ENCODE assay signal across 8 cellular contexts in genomic region chr11:111531687-111532364, GRCh38. TPM values are rescaled to one million over a fixed set of nuclear protein-coding genes. Genes with fewer than 3 reads are reported as not detected.
A peak's percentile ranks its signal among the peaks of the same experiment; 100 is the strongest.
DNase-seq lines count a peak whose midpoint lies in the region; ATAC-seq and TF ChIP-seq lines count a peak whose summit lies in the region.

No MANE protein-coding gene starts in this region.

- H3K36me3 Mint-ChIP-seq in activated CD4-positive, alpha-beta memory T cell treated with anti-CD3 and anti-CD28 coated beads for 36 hours = no peaks in the 10 kb centered on the region

- H3K9me3 ChIP-seq in heart right ventricle = no peaks in the 10 kb centered on the region

- no peaks in the 10 kb centered on the region for H3K9me3 Mint-ChIP-seq in activated CD4-positive, alpha-beta memory T cell treated with anti-CD3 and anti-CD28 coated beads for 36 hours

- H3K27me3 Mint-ChIP-seq in activated CD4-positive, alpha-beta memory T cell treated with anti-CD3 and anti-CD28 coated beads for 36 hours = peaks cover 25% of the 10 kb centered on the region

- 78 to 81% methylated on average over 9 of the region's 9 CpGs for WGBS in heart right ventricle, 2 donors

- peaks cover 26% of the 10 kb centered on the region for H3K4me1 Mint-ChIP-seq in activated CD4-positive, alpha-beta memory T cell treated with anti-CD3 and anti-CD28 coated beads for 36 hours (ENCODE audit: low read depth)

- peaks cover 0 to 6% (median 0%) of the 10 kb centered on the region in 9 donors for H3K4me1 ChIP-seq in heart right ventricle

- H3K27ac ChIP-seq in substantia nigra (ENCODE audit: low read depth, low read length, poor library complexity, severe bottlenecking) = peak overlapping the region; percentile 85
- no peak overlapping the region for H3K27ac ChIP-seq in heart right ventricle

- no peak for ATAC-seq in heart right ventricle

- POLR2A ChIA-PET in activated CD4-positive, alpha-beta memory T cell treated with anti-CD3 and anti-CD28 coated beads for 36 hours (lab: Charles Lee) = interaction anchor here (0.6 to 1.5 kb wide), 2 partner anchors 10 to 1183 kb away, joined by 3 read pairs; no protein-coding TSS in a partner anchor

- TF ChIP-seq CTCF in fibroblast of villous mesenchyme (IDR thresholded peaks at IDR 0.05; ENCODE audit: insufficient read depth, low read depth, low read length) (no peak), heart right ventricle (IDR thresholded peaks at IDR 0.05) (no peak)

- no peak overlapping the region for H3K27ac Mint-ChIP-seq in activated CD4-positive, alpha-beta memory T cell treated with anti-CD3 and anti-CD28 coated beads for 36 hours

- no peak overlapping the region for H3K4me3 ChIP-seq in Jurkat, Clone E6-1 (ENCODE audit: low read length)
- H3K4me3 ChIP-seq in fibroblast of villous mesenchyme (ENCODE audit: low read depth, low read length) = no peak overlapping the region
- no peak overlapping the region for H3K4me3 ChIP-seq in heart right ventricle

- H3K4me3 Mint-ChIP-seq in activated CD4-positive, alpha-beta memory T cell treated with anti-CD3 and anti-CD28 coated beads for 36 hours = no peak overlapping the region

- DNase-seq in activated gamma-delta T cell treated with Interleukin-2 at 50 U/mL for 16 hours = peak; percentile 51
- no peak for DNase-seq in activated gamma-delta T cell (lab: John Stamatoyannopoulos, UW)
- DNase-seq in Jurkat, Clone E6-1 (ENCODE audit: low read depth, low spot score) = peak; percentile 26
- peak; percentile 85 for DNase-seq in activated CD4-positive, alpha-beta memory T cell treated with anti-CD3 and anti-CD28 coated beads for 36 hours
- DNase-seq in fibroblast of villous mesenchyme (ENCODE audit: low read depth) = peak; percentile 81
- DNase-seq in substantia nigra (lab: John Stamatoyannopoulos, UW) = no peak
- no peak for DNase-seq in heart right ventricle
- DNase-seq in GM19240 (ENCODE audit: insufficient read length, low spot score) = no peak

- CTCF ChIA-PET in activated CD4-positive, alpha-beta memory T cell treated with anti-CD3 and anti-CD28 coated beads for 36 hours (lab: Charles Lee) = interaction anchor here (0.7 to 1.3 kb wide), 2 partner anchors 18 to 228 kb away, joined by 3 read pairs; no protein-coding TSS in a partner anchor

- H3K36me3 ChIP-seq in heart right ventricle = no peaks in the 10 kb centered on the region

- intact Hi-C loops in activated CD4-positive, alpha-beta memory T cell treated with anti-CD3 and anti-CD28 coated beads for 36 hours (cut with micrococcal nuclease) = loop anchor here (1.0 to 5.0 kb wide), 3 partner anchors 11 to 1079 kb away; partner anchors contain the start of gene SIK2
- intact Hi-C loops in heart right ventricle (cut with DNase I) = no loop called here

- peaks cover 0 to 24% (median 12%) of the 10 kb centered on the region in 7 donors for H3K27me3 ChIP-seq in heart right ventricle

RNA-seq across cellular contexts. Expression of gene LAYN, which starts 8.7 kb away (rescaled TPM):
- polyA plus RNA-seq in Jurkat, Clone E6-1 (2012; ENCODE audit: insufficient read depth, insufficient read length) = not detected
- total RNA-seq in activated CD4-positive, alpha-beta memory T cell treated with anti-CD3 and anti-CD28 coated beads for 36 hours = under 1 TPM; 0.19 to 0.26 TPM
- total RNA-seq in fibroblast of villous mesenchyme (41.9 and 66.5 TPM in 2 replicates), heart right ventricle (1 to 10 TPM; 1.8 to 4.9 (median 4.0) TPM)
- polyA plus RNA-seq in heart right ventricle = 1 to 10 TPM; 1.6 to 4.4 TPM

RNA-seq across cellular contexts. Expression of gene HOATZ, which starts 17.2 kb away (rescaled TPM):
- polyA plus RNA-seq in Jurkat, Clone E6-1 (2012; ENCODE audit: insufficient read depth, insufficient read length) = not detected
- total RNA-seq in activated CD4-positive, alpha-beta memory T cell treated with anti-CD3 and anti-CD28 coated beads for 36 hours = not detected
- not detected in 2 replicates for total RNA-seq in fibroblast of villous mesenchyme
- total RNA-seq in heart right ventricle = not detected
- polyA plus RNA-seq in heart right ventricle = not detected

RNA-seq across cellular contexts. Expression of gene BTG4, which starts 19.6 kb away (rescaled TPM):
- polyA plus RNA-seq in Jurkat, Clone E6-1 (2012; ENCODE audit: insufficient read depth, insufficient read length) = not detected
- total RNA-seq in activated CD4-positive, alpha-beta memory T cell treated with anti-CD3 and anti-CD28 coated beads for 36 hours = not detected
- not detected in 2 replicates for total RNA-seq in fibroblast of villous mesenchyme
- total RNA-seq in heart right ventricle = not detected
- not detected for polyA plus RNA-seq in heart right ventricle

Comparison
In these comparisons a context has a peak if more than half of its experiments do, and no peak if none do; other contexts are left out.
1. DNase-seq: peak in activated gamma-delta T cell treated with Interleukin-2 at 50 U/mL for 16 hours (single experiment), Jurkat, Clone E6-1 (single experiment), activated CD4-positive, alpha-beta memory T cell treated with anti-CD3 and anti-CD28 coated beads for 36 hours (single experiment) and fibroblast of villous mesenchyme (single experiment); none in activated gamma-delta T cell (single experiment), substantia nigra (0 of 49), heart right ventricle (0 of 2) and GM19240 (single experiment).